17 cellular contexts compared by ENCODE assay signal in genomic region chr6:128710305-128710704, GRCh38.
DNase-seq lines count a peak whose midpoint lies in the region; ATAC-seq and TF ChIP-seq lines count a peak whose summit lies in the region.
"Had no signal": no experiment of that assay in that cellular context is flagged by ENCODE, and none has a peak within 500 bp of the region (broad histone marks: within the 10 kb centered on the region; RNA-seq: fewer than 3 reads in every experiment).

No MANE protein-coding gene starts in this region.

- no peak overlapping the region for H3K4me3 ChIP-seq in skeletal muscle cell (ENCODE audit: low read depth, low read length)
- H3K4me3 ChIP-seq: BLaER1 treated with 17β-estradiol and CSF1 and Interleukin-3, amounts not matched to agents 10 nM and 100 nM had no signal

- no peak for ATAC-seq in HG02763 (IDR thresholded peaks at IDR 0.05; ENCODE audit: unreplicated experiment)
- ATAC-seq: Right ventricle myocardium inferior had no signal

- in situ Hi-C loops in GM13977 (cut with MboI; ENCODE audit: low pct_unique_long_range_greater_than_20kb, low sequenced_read_pairs, unreplicated experiment): no loop called here

- DNase-seq in EL (peak; percentile 53), RPMI7951 (ENCODE audit: low read depth) (peak; percentile 35), epithelial cell of prostate (ENCODE audit: low read depth, low spot score) (peak; percentile 5), skeletal muscle cell (ENCODE audit: low read depth) (peak; percentile 13), GM13977 (ENCODE audit: low spot score) (no peak), NCI-H1092 (lab: John Stamatoyannopoulos, UW) (no peak)
- DNase-seq in activated CD8-positive, alpha-beta memory T cell treated with anti-CD3 and anti-CD28 coated beads for 24 hours: no peak
- DNase-seq: ACHN, GOT3, KBM-7, NCI-H1092 treated with DMSO at 0.1 percent for 48 hours, NCI-H1694 treated with DMSO at 0.1 percent for 48 hours, NCI-H446 treated with DMSO at 0.1 percent for 48 hours, NCI-H748 treated with DMSO at 0.1 percent for 48 hours had no signal

- no peak overlapping the region for H3K27ac ChIP-seq in epithelial cell of prostate
- H3K27ac ChIP-seq: BLaER1 treated with 17β-estradiol and CSF1 and Interleukin-3, amounts not matched to agents 10 nM and 100 nM had no signal

- TF ChIP-seq CTCF in GM13977 (IDR thresholded peaks at IDR 0.05; ENCODE audit: extremely low read depth, insufficient read depth, missing control alignments): no peak

Comparison
In these comparisons a context has a peak if more than half of its experiments do, and no peak if none do; other contexts are left out.
1. DNase-seq: peak in EL (single experiment), RPMI7951 (single experiment), epithelial cell of prostate (single experiment) and skeletal muscle cell (single experiment); none in GM13977 (single experiment), NCI-H1092 (single experiment) and activated CD8-positive, alpha-beta memory T cell treated with anti-CD3 and anti-CD28 coated beads for 24 hours (single experiment).